ENCODE assay signal across 2 cellular contexts in genomic region chr2:68832161-68832869, GRCh38.
A peak's percentile ranks its signal among the peaks of the same experiment; 100 is the strongest.
TF ChIP-seq lines count a peak whose summit lies in the region.

No MANE protein-coding gene starts in this region.

TF ChIP-seq in SK-N-SH, 30 proteins besides CTCF, POLR2A, EP300 and RAD21 (continued from another document):
- TF ChIP-seq, protein P1, sequence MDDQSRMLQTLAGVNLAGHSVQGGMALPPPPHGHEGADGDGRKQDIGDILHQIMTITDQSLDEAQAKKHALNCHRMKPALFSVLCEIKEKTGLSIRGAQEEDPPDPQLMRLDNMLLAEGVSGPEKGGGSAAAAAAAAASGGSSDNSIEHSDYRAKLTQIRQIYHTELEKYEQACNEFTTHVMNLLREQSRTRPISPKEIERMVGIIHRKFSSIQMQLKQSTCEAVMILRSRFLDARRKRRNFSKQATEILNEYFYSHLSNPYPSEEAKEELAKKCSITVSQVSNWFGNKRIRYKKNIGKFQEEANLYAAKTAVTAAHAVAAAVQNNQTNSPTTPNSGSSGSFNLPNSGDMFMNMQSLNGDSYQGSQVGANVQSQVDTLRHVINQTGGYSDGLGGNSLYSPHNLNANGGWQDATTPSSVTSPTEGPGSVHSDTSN (IDR thresholded peaks at IDR 0.05), result 0 out of 2 replicates have a peak, but pooled peaks have one; percentile 15
- TF ChIP-seq, protein P2, sequence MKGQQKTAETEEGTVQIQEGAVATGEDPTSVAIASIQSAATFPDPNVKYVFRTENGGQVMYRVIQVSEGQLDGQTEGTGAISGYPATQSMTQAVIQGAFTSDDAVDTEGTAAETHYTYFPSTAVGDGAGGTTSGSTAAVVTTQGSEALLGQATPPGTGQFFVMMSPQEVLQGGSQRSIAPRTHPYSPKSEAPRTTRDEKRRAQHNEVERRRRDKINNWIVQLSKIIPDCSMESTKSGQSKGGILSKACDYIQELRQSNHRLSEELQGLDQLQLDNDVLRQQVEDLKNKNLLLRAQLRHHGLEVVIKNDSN (IDR thresholded peaks at IDR 0.05; ENCODE audit: borderline replicate concordance, low read depth), result peak; percentile 67; the same call in 1 of the 2 replicates
- no peak for TF ChIP-seq GABPA (IDR thresholded peaks at IDR 0.05; ENCODE audit: low read depth)

TF ChIP-seq in WTC11, 78 proteins besides CTCF, POLR2A, EP300 and RAD21 (continued from another document):
- TF ChIP-seq, protein P3, sequence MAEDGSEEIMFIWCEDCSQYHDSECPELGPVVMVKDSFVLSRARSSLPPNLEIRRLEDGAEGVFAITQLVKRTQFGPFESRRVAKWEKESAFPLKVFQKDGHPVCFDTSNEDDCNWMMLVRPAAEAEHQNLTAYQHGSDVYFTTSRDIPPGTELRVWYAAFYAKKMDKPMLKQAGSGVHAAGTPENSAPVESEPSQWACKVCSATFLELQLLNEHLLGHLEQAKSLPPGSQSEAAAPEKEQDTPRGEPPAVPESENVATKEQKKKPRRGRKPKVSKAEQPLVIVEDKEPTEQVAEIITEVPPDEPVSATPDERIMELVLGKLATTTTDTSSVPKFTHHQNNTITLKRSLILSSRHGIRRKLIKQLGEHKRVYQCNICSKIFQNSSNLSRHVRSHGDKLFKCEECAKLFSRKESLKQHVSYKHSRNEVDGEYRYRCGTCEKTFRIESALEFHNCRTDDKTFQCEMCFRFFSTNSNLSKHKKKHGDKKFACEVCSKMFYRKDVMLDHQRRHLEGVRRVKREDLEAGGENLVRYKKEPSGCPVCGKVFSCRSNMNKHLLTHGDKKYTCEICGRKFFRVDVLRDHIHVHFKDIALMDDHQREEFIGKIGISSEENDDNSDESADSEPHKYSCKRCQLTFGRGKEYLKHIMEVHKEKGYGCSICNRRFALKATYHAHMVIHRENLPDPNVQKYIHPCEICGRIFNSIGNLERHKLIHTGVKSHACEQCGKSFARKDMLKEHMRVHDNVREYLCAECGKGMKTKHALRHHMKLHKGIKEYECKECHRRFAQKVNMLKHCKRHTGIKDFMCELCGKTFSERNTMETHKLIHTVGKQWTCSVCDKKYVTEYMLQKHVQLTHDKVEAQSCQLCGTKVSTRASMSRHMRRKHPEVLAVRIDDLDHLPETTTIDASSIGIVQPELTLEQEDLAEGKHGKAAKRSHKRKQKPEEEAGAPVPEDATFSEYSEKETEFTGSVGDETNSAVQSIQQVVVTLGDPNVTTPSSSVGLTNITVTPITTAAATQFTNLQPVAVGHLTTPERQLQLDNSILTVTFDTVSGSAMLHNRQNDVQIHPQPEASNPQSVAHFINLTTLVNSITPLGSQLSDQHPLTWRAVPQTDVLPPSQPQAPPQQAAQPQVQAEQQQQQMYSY (CRISPR knock-in tag; IDR thresholded peaks at IDR 0.05), result no peak
- TF ChIP-seq OVOL2 (CRISPR knock-in tag; IDR thresholded peaks at IDR 0.05; ENCODE audit: borderline replicate concordance) (no peak), PRRX2 (CRISPR knock-in tag; IDR thresholded peaks at IDR 0.05) (no peak), ZNF396 (CRISPR knock-in tag; IDR thresholded peaks at IDR 0.05; ENCODE audit: borderline replicate concordance) (no peak)
